1 cellular context compared by ENCODE assay signal in the genomic region with DNA sequence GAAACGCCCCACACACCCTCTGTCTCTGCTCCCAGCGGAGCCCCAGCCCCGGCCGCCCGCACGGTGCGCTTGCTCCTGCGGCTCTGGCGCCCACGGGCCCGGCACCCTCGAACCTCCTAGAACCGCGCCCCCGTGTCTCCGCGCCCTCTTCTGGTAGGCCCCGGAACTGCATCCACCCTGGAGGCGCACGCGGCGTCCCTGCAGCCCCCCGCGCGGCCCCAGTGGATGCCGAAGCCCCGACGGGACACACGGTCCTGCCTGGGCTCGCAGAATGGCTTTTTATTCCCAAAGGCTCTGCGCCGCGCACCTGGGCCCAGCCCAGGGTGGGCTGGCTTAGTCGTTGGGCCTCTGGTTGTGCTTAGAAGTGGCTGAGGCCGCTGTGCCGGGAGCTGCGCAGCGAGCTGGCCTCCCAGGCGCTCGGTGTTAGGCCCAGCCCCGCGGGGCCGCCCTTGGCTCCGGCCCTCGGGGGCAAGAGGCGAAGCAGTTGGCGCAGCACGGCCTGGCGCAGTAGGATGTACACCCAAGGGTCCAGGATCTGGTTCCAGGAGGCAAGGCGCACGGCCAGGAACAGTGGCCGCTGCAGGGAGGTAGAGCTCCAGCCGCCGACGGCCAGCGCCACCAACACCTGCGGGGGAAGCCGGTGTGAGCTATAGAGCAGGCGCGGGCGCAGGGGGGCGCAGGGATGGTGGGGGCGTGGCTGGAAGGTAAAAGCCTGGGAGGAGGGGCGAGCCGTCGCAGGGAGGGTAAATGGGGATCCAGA.
A peak's percentile ranks its signal among the peaks of the same experiment; 100 is the strongest.
TF ChIP-seq lines count a peak whose summit lies in the region.

No MANE protein-coding gene starts in this region.

TF ChIP-seq in HepG2, 621 proteins besides CTCF, POLR2A, EP300 and RAD21 (continued from another document and continues in another):
- TF ChIP-seq, protein P1, sequence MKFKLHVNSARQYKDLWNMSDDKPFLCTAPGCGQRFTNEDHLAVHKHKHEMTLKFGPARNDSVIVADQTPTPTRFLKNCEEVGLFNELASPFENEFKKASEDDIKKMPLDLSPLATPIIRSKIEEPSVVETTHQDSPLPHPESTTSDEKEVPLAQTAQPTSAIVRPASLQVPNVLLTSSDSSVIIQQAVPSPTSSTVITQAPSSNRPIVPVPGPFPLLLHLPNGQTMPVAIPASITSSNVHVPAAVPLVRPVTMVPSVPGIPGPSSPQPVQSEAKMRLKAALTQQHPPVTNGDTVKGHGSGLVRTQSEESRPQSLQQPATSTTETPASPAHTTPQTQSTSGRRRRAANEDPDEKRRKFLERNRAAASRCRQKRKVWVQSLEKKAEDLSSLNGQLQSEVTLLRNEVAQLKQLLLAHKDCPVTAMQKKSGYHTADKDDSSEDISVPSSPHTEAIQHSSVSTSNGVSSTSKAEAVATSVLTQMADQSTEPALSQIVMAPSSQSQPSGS (CRISPR knock-in tag; IDR thresholded peaks at IDR 0.05): 0 out of 2 replicates have a peak, but pooled peaks have one; percentile 24
- TF ChIP-seq HNRNPLL (IDR thresholded peaks at IDR 0.05; ENCODE audit: low read depth, low read length, poor library complexity, severe bottlenecking) (peak; percentile 84), PAWR (CRISPR knock-in tag; IDR thresholded peaks at IDR 0.05; ENCODE audit: borderline replicate concordance) (no peak), ZFAT (CRISPR knock-in tag; conservative IDR thresholded peaks at IDR 0.05) (no peak), SRF (IDR thresholded peaks at IDR 0.05; ENCODE audit: low read depth, low read length) (no peak), BORCS8-MEF2B (CRISPR knock-in tag; IDR thresholded peaks at IDR 0.05) (peak; percentile 23; the same call in 1 of the 2 replicates), RBM22 (optimal IDR thresholded peaks at IDR 0.05; ENCODE audit: low read length) (peak; percentile 80), SAP130 (CRISPR knock-in tag; IDR thresholded peaks at IDR 0.05; ENCODE audit: low read depth) (no peak), AGO1 (IDR thresholded peaks at IDR 0.05; ENCODE audit: low read depth, low read length, poor library complexity, severe bottlenecking) (peak; percentile 90), ZNF768 (CRISPR knock-in tag; IDR thresholded peaks at IDR 0.05) (peak; percentile 57), ZMYM2 (CRISPR knock-in tag; IDR thresholded peaks at IDR 0.05) (no peak), SRY (CRISPR knock-in tag; IDR thresholded peaks at IDR 0.05) (no peak), RFXANK (CRISPR knock-in tag; IDR thresholded peaks at IDR 0.05) (no peak), ZNF343 (CRISPR knock-in tag; IDR thresholded peaks at IDR 0.05) (no peak), ZNF124 (CRISPR knock-in tag; IDR thresholded peaks at IDR 0.05) (no peak), ZFY (CRISPR knock-in tag; IDR thresholded peaks at IDR 0.05) (peak; percentile 50; the same call in 1 of the 2 replicates), GLI4 (CRISPR knock-in tag; IDR thresholded peaks at IDR 0.05; ENCODE audit: borderline replicate concordance) (no peak), ZNF34 (CRISPR knock-in tag; IDR thresholded peaks at IDR 0.05; ENCODE audit: borderline replicate concordance) (no peak), U2AF1 (optimal IDR thresholded peaks at IDR 0.05; ENCODE audit: low read depth, low read length) (no peak), KDM4B (CRISPR knock-in tag; IDR thresholded peaks at IDR 0.05) (no peak), ZNF878 (CRISPR knock-in tag; IDR thresholded peaks at IDR 0.05) (no peak), FOSL2 (CRISPR knock-in tag; IDR thresholded peaks at IDR 0.05) (no peak), HOXA9 (CRISPR knock-in tag; IDR thresholded peaks at IDR 0.05; ENCODE audit: borderline replicate concordance) (no peak), ZNF264 (CRISPR knock-in tag; IDR thresholded peaks at IDR 0.05) (no peak), POLR2AphosphoS5 (IDR thresholded peaks at IDR 0.05; ENCODE audit: low read depth, low read length) (no peak), ZNF121 (CRISPR knock-in tag; IDR thresholded peaks at IDR 0.05) (no peak), ZSCAN25 (CRISPR knock-in tag; IDR thresholded peaks at IDR 0.05) (no peak), XRCC5 (optimal IDR thresholded peaks at IDR 0.05; ENCODE audit: low read length) (peak; percentile 77), PAX8 (CRISPR knock-in tag; IDR thresholded peaks at IDR 0.05; ENCODE audit: borderline replicate concordance) (no peak), ZNF749 (CRISPR knock-in tag; IDR thresholded peaks at IDR 0.05; ENCODE audit: borderline replicate concordance) (no peak), MED1 (CRISPR knock-in tag; IDR thresholded peaks at IDR 0.05) (no peak), ZNF251 (CRISPR knock-in tag; IDR thresholded peaks at IDR 0.05) (no peak), ARNT (IDR thresholded peaks at IDR 0.05) (no peak)
- TF ChIP-seq, protein P2, sequence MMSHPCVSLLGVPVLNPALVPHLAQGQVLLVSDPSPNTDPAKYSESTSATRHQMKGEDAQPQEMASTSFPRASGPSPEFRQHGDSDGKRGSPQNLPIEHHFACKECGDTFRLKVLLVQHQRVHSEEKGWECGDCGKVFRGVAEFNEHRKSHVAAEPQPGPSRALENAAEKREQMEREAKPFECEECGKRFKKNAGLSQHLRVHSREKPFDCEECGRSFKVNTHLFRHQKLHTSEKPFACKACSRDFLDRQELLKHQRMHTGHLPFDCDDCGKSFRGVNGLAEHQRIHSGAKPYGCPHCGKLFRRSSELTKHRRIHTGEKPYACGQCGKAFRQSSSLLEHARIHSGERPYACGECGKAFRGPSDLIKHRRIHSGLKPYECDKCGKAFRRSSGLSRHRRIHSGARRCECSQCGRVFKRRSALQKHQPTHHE (CRISPR knock-in tag; IDR thresholded peaks at IDR 0.05; ENCODE audit: borderline replicate concordance): no peak
- TF ChIP-seq, protein P3, sequence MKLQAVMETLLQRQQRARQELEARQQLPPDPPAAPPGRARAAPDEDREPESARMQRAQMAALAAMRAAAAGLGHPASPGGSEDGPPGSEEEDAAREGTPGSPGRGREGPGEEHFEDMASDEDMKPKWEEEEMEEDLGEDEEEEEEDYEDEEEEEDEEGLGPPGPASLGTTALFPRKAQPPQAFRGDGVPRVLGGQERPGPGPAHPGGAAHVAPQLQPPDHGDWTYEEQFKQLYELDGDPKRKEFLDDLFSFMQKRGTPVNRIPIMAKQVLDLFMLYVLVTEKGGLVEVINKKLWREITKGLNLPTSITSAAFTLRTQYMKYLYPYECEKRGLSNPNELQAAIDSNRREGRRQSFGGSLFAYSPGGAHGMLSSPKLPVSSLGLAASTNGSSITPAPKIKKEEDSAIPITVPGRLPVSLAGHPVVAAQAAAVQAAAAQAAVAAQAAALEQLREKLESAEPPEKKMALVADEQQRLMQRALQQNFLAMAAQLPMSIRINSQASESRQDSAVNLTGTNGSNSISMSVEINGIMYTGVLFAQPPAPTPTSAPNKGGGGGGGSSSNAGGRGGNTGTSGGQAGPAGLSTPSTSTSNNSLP (IDR thresholded peaks at IDR 0.05; ENCODE audit: low read depth, low read length): no peak
- TF ChIP-seq, protein P4, sequence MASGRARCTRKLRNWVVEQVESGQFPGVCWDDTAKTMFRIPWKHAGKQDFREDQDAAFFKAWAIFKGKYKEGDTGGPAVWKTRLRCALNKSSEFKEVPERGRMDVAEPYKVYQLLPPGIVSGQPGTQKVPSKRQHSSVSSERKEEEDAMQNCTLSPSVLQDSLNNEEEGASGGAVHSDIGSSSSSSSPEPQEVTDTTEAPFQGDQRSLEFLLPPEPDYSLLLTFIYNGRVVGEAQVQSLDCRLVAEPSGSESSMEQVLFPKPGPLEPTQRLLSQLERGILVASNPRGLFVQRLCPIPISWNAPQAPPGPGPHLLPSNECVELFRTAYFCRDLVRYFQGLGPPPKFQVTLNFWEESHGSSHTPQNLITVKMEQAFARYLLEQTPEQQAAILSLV (CRISPR knock-in tag; IDR thresholded peaks at IDR 0.05; ENCODE audit: borderline replicate concordance): no peak
- TF ChIP-seq, protein P5, sequence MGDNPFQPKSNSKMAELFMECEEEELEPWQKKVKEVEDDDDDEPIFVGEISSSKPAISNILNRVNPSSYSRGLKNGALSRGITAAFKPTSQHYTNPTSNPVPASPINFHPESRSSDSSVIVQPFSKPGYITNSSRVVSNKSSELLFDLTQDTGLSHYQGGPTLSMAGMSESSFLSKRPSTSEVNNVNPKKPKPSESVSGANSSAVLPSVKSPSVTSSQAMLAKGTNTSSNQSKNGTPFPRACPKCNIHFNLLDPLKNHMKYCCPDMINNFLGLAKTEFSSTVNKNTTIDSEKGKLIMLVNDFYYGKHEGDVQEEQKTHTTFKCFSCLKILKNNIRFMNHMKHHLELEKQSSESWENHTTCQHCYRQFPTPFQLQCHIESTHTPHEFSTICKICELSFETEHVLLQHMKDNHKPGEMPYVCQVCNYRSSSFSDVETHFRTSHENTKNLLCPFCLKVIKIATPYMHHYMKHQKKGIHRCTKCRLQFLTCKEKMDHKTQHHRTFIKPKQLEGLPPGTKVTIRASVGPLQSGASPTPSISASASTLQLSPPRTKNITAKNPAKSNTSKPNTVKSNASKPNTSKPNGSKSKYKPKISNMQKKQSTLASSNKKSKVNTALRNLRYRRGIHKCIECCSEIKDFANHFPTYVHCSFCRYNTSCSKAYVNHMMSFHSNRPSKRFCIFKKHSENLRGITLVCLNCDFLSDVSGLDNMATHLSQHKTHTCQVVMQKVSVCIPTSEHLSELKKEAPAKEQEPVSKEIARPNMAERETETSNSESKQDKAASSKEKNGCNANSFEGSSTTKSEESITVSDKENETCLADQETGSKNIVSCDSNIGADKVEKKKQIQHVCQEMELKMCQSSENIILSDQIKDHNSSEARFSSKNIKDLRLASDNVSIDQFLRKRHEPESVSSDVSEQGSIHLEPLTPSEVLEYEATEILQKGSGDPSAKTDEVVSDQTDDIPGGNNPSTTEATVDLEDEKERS (CRISPR knock-in tag; IDR thresholded peaks at IDR 0.05): no peak
- TF ChIP-seq, protein P6, sequence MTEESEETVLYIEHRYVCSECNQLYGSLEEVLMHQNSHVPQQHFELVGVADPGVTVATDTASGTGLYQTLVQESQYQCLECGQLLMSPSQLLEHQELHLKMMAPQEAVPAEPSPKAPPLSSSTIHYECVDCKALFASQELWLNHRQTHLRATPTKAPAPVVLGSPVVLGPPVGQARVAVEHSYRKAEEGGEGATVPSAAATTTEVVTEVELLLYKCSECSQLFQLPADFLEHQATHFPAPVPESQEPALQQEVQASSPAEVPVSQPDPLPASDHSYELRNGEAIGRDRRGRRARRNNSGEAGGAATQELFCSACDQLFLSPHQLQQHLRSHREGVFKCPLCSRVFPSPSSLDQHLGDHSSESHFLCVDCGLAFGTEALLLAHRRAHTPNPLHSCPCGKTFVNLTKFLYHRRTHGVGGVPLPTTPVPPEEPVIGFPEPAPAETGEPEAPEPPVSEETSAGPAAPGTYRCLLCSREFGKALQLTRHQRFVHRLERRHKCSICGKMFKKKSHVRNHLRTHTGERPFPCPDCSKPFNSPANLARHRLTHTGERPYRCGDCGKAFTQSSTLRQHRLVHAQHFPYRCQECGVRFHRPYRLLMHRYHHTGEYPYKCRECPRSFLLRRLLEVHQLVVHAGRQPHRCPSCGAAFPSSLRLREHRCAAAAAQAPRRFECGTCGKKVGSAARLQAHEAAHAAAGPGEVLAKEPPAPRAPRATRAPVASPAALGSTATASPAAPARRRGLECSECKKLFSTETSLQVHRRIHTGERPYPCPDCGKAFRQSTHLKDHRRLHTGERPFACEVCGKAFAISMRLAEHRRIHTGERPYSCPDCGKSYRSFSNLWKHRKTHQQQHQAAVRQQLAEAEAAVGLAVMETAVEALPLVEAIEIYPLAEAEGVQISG (CRISPR knock-in tag; IDR thresholded peaks at IDR 0.05): peak; percentile 48; the same call in 1 of the 2 replicates
- TF ChIP-seq, protein P7, sequence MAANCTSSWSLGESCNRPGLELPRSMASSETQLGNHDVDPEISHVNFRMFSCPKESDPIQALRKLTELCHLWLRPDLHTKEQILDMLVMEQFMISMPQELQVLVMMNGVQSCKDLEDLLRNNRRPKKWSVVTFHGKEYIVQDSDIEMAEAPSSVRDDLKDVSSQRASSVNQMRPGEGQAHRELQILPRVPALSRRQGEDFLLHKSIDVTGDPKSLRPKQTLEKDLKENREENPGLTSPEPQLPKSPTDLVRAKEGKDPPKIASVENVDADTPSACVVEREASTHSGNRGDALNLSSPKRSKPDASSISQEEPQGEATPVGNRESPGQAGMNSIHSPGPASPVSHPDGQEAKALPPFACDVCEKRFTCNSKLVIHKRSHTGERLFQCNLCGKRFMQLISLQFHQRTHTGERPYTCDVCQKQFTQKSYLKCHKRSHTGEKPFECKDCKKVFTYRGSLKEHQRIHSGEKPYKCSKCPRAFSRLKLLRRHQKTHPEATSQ (CRISPR knock-in tag; IDR thresholded peaks at IDR 0.05; ENCODE audit: borderline replicate concordance): no peak
- TF ChIP-seq, protein P8, sequence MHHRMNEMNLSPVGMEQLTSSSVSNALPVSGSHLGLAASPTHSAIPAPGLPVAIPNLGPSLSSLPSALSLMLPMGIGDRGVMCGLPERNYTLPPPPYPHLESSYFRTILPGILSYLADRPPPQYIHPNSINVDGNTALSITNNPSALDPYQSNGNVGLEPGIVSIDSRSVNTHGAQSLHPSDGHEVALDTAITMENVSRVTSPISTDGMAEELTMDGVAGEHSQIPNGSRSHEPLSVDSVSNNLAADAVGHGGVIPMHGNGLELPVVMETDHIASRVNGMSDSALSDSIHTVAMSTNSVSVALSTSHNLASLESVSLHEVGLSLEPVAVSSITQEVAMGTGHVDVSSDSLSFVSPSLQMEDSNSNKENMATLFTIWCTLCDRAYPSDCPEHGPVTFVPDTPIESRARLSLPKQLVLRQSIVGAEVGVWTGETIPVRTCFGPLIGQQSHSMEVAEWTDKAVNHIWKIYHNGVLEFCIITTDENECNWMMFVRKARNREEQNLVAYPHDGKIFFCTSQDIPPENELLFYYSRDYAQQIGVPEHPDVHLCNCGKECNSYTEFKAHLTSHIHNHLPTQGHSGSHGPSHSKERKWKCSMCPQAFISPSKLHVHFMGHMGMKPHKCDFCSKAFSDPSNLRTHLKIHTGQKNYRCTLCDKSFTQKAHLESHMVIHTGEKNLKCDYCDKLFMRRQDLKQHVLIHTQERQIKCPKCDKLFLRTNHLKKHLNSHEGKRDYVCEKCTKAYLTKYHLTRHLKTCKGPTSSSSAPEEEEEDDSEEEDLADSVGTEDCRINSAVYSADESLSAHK (CRISPR knock-in tag; IDR thresholded peaks at IDR 0.05; ENCODE audit: borderline replicate concordance): no peak
- TF ChIP-seq, protein P9, sequence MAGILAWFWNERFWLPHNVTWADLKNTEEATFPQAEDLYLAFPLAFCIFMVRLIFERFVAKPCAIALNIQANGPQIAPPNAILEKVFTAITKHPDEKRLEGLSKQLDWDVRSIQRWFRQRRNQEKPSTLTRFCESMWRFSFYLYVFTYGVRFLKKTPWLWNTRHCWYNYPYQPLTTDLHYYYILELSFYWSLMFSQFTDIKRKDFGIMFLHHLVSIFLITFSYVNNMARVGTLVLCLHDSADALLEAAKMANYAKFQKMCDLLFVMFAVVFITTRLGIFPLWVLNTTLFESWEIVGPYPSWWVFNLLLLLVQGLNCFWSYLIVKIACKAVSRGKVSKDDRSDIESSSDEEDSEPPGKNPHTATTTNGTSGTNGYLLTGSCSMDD (CRISPR knock-in tag; IDR thresholded peaks at IDR 0.05): no peak
- TF ChIP-seq, protein P10, sequence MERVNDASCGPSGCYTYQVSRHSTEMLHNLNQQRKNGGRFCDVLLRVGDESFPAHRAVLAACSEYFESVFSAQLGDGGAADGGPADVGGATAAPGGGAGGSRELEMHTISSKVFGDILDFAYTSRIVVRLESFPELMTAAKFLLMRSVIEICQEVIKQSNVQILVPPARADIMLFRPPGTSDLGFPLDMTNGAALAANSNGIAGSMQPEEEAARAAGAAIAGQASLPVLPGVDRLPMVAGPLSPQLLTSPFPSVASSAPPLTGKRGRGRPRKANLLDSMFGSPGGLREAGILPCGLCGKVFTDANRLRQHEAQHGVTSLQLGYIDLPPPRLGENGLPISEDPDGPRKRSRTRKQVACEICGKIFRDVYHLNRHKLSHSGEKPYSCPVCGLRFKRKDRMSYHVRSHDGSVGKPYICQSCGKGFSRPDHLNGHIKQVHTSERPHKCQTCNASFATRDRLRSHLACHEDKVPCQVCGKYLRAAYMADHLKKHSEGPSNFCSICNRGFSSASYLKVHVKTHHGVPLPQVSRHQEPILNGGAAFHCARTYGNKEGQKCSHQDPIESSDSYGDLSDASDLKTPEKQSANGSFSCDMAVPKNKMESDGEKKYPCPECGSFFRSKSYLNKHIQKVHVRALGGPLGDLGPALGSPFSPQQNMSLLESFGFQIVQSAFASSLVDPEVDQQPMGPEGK (CRISPR knock-in tag; IDR thresholded peaks at IDR 0.05): peak; percentile 38
